ENCODE assay signal across 28 cellular contexts in the genomic region with DNA sequence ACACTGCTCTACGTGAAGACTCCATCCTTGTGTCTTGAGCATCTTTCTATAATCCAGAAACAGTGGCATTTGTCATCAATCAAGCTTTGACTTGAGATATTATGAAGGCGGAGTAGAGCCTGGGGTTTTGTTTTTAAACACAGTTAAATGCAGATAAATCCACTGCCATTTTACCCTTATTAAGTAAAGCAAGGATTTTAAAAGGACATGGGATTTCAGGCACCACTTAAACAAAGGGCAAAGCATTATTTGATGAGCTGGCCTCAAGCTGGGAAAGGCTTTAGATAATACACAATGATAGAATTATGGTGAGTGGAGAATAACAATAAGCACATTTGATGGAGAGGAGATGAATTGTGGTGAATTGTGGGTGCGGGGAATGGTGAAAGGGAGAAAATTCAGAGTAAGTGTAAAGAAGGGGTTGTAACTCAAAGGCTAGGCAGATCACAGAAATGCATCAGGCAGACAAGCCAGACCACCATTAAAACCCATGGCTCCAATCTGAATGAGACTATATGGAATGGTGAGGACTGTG.
"Had no signal": no experiment of that assay in that cellular context is flagged by ENCODE, and none has a peak within 500 bp of the region (broad histone marks: within the 10 kb centered on the region; RNA-seq: fewer than 3 reads in every experiment).

No MANE protein-coding gene starts in this region.

- H3K27me3 ChIP-seq: esophagus muscularis mucosa, heart right ventricle, left lung, right atrium auricular region, stomach, transverse colon, upper lobe of right lung, uterus had no signal

- H3K4me1 Mint-ChIP-seq: nephron had no signal

- H3K36me3 Mint-ChIP-seq: naive thymus-derived CD4-positive, alpha-beta T cell; neural progenitor cell; stimulated activated effector memory CD8-positive, alpha-beta T cell treated with anti-CD3 and anti-CD28 coated beads, Interleukin-12 subunit alpha, Interleukin-12 subunit beta, amount 100 ng/mL, for 72 hours had no signal

- H3K4me3 Mint-ChIP-seq: naive thymus-derived CD4-positive, alpha-beta T cell; nephron; neural progenitor cell; stimulated activated effector memory CD8-positive, alpha-beta T cell treated with anti-CD3 and anti-CD28 coated beads, Interleukin-12 subunit alpha, Interleukin-12 subunit beta, amount 100 ng/mL, for 72 hours had no signal

- H3K27ac Mint-ChIP-seq: naive thymus-derived CD4-positive, alpha-beta T cell; nephron; neural progenitor cell; stimulated activated effector memory CD8-positive, alpha-beta T cell treated with anti-CD3 and anti-CD28 coated beads, Interleukin-12 subunit alpha, Interleukin-12 subunit beta, amount 100 ng/mL, for 72 hours had no signal

- H3K4me1 ChIP-seq: esophagus muscularis mucosa, foreskin keratinocyte, heart right ventricle, left lung, parathyroid adenoma, prostate gland, right atrium auricular region, stomach, transverse colon, upper lobe of right lung, uterus had no signal

- DNase-seq: dermis blood vessel endothelial cell; effector memory CD4-positive, alpha-beta T cell; foreskin keratinocyte; glutamatergic neuron; heart right ventricle; hippocampal formation; left cardiac atrium; left lung; mesenchymal stem cell; midbrain; naive thymus-derived CD4-positive, alpha-beta T cell; stimulated activated CD4-positive, alpha-beta T cell treated with anti-CD3 and anti-CD28 coated beads, Interleukin-12 subunit alpha, Interleukin-12 subunit beta, amount 100 ng/mL, for 4 hours; stimulated activated CD4-positive, alpha-beta T cell treated with anti-CD3 and anti-CD28 coated beads, Interleukin-1b, Interleukin-23, amount 100 ng/mL, for 48 hours; stimulated activated CD4-positive, alpha-beta T cell treated with anti-CD3 and anti-CD28 coated beads, Interleukin-4, amount 100 ng/mL, for 1 hour; stimulated activated naive CD4-positive, alpha-beta T cell treated with Interleukin-2 at 50 U/mL for 16 hours; stomach; transverse colon; upper lobe of right lung; uterus had no signal

- H3K36me3 ChIP-seq: esophagus muscularis mucosa, heart right ventricle, left lung, neural progenitor cell, prostate gland, right atrium auricular region, stomach, transverse colon, upper lobe of right lung, uterus had no signal

- H3K27ac ChIP-seq: coronary artery, esophagus muscularis mucosa, foreskin keratinocyte, heart right ventricle, left lung, neural progenitor cell, parathyroid adenoma, prostate gland, right atrium auricular region, stomach, transverse colon, upper lobe of right lung, uterus had no signal

- H3K9me3 ChIP-seq: esophagus muscularis mucosa, heart right ventricle, left lung, prostate gland, right atrium auricular region, stomach, transverse colon, upper lobe of right lung, uterus had no signal

- H3K4me3 ChIP-seq: coronary artery, esophagus muscularis mucosa, heart right ventricle, left lung, neural progenitor cell, prostate gland, right atrium auricular region, smooth muscle cell, stomach, transverse colon, upper lobe of right lung, uterus had no signal

- H3K9ac ChIP-seq: neural progenitor cell, parathyroid adenoma had no signal

- H3K9me3 Mint-ChIP-seq: nephron; neural progenitor cell; stimulated activated effector memory CD8-positive, alpha-beta T cell treated with anti-CD3 and anti-CD28 coated beads, Interleukin-12 subunit alpha, Interleukin-12 subunit beta, amount 100 ng/mL, for 72 hours had no signal
